In genomic region chr3:30199096-30199734, GRCh38 we compare ENCODE assay signal across 1 cellular context.
TF ChIP-seq lines count a peak whose summit lies in the region.

No MANE protein-coding gene starts in this region.

TF ChIP-seq in liver, 16 proteins besides CTCF, POLR2A, EP300 and RAD21 (continued from another document):
- TF ChIP-seq FOXA2 (IDR thresholded peaks at IDR 0.05) (no peak), MAX (IDR thresholded peaks at IDR 0.05) (no peak), HNF4G (IDR thresholded peaks at IDR 0.05) (no peak)
- TF ChIP-seq, protein P1, sequence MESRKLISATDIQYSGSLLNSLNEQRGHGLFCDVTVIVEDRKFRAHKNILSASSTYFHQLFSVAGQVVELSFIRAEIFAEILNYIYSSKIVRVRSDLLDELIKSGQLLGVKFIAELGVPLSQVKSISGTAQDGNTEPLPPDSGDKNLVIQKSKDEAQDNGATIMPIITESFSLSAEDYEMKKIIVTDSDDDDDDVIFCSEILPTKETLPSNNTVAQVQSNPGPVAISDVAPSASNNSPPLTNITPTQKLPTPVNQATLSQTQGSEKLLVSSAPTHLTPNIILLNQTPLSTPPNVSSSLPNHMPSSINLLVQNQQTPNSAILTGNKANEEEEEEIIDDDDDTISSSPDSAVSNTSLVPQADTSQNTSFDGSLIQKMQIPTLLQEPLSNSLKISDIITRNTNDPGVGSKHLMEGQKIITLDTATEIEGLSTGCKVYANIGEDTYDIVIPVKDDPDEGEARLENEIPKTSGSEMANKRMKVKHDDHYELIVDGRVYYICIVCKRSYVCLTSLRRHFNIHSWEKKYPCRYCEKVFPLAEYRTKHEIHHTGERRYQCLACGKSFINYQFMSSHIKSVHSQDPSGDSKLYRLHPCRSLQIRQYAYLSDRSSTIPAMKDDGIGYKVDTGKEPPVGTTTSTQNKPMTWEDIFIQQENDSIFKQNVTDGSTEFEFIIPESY (IDR thresholded peaks at IDR 0.05) = no peak
